In genomic region chr5:43017438-43017820, GRCh38 we compare ENCODE assay signal across 8 cellular contexts. TPM values are rescaled to one million over a fixed set of nuclear protein-coding genes. Genes with fewer than 3 reads are reported as not detected.
A peak's percentile ranks its signal among the peaks of the same experiment; 100 is the strongest.
DNase-seq lines count a peak whose midpoint lies in the region; ATAC-seq and TF ChIP-seq lines count a peak whose summit lies in the region.

No MANE protein-coding gene starts in this region.

- peaks cover 41% of the 10 kb centered on the region for H3K4me1 Mint-ChIP-seq in T-helper 2 cell treated with Interferon-gamma antibody and Interleukin-4, amounts not matched to agents 5 μg/mL and 100 μg/mL, for 36 hours (ENCODE audit: low read depth)

- H3K9me3 Mint-ChIP-seq in T-helper 2 cell treated with Interferon-gamma antibody and Interleukin-4, amounts not matched to agents 5 μg/mL and 100 μg/mL, for 36 hours: no peaks in the 10 kb centered on the region

- H3K27ac Mint-ChIP-seq in T-helper 2 cell treated with Interferon-gamma antibody and Interleukin-4, amounts not matched to agents 5 μg/mL and 100 μg/mL, for 36 hours: peak overlapping the region; percentile 100

- peaks cover 14% of the 10 kb centered on the region for H3K36me3 Mint-ChIP-seq in T-helper 2 cell treated with Interferon-gamma antibody and Interleukin-4, amounts not matched to agents 5 μg/mL and 100 μg/mL, for 36 hours (ENCODE audit: low read depth)

- H3K4me3 Mint-ChIP-seq in T-helper 2 cell treated with Interferon-gamma antibody and Interleukin-4, amounts not matched to agents 5 μg/mL and 100 μg/mL, for 36 hours: peak overlapping the region; percentile 98

- peak; percentile 23 for ATAC-seq in HG03432 (IDR thresholded peaks at IDR 0.05; ENCODE audit: unreplicated experiment)

- H3K4me3 ChIP-seq in GM08714 (ENCODE audit: low read length) (peak overlapping the region; percentile 68), epithelial cell of esophagus (ENCODE audit: low read length) (peak overlapping the region; percentile 72)

- no peaks in the 10 kb centered on the region for H3K27me3 Mint-ChIP-seq in T-helper 2 cell treated with Interferon-gamma antibody and Interleukin-4, amounts not matched to agents 5 μg/mL and 100 μg/mL, for 36 hours (ENCODE audit: low read depth)

- TF ChIP-seq CTCF in epithelial cell of esophagus (IDR thresholded peaks at IDR 0.05; ENCODE audit: insufficient read depth, low read depth, low read length, missing control alignments): no peak

- DNase-seq in T-helper 2 cell treated with Interferon-gamma antibody and Interleukin-4, amounts not matched to agents 5 μg/mL and 100 μg/mL, for 36 hours (ENCODE audit: low spot score): peak; percentile 46
- DNase-seq in epithelial cell of esophagus (ENCODE audit: low read depth) (peak; percentile 33), myocyte (ENCODE audit: low read depth) (peak; percentile 45), foreskin melanocyte (no peak), COLO829 (ENCODE audit: low spot score) (no peak), superior temporal gyrus (ENCODE audit: extremely low spot score) (no peak)

RNA-seq across cellular contexts. Expression of gene ANXA2R, which starts 22.7 kb away (rescaled TPM):
- total RNA-seq in myocyte: 0.86 and 0.88 TPM in 2 replicates
- polyA plus RNA-seq in myocyte (2012): 1.0 TPM

Comparison
In these comparisons a context has a peak if more than half of its experiments do, and no peak if none do; other contexts are left out.
1. DNase-seq: peak in T-helper 2 cell treated with Interferon-gamma antibody and Interleukin-4, amounts not matched to agents 5 μg/mL and 100 μg/mL, for 36 hours (single experiment), epithelial cell of esophagus (single experiment) and myocyte (single experiment); none in foreskin melanocyte (single experiment), COLO829 (single experiment) and superior temporal gyrus (single experiment).